In the genomic region with DNA sequence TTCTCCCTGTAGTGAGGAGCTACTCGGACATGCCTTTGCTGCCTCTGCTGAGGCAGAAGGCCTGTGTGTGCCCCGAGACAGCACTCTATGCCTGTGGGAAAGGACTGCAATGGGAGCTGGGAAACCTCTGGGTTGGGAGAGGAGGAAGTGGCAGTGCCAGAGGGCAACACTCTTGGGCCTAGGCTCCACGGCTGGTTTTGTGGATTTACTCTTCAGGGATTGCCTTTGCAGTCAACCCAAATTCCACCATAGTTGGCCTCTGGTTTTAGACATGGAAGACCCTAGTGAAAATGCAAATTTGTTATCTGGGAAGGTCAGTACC, we compare ENCODE assay signal across 19 cellular contexts. TPM values are rescaled to one million over a fixed set of nuclear protein-coding genes. Genes with fewer than 3 reads are reported as not detected.
DNase-seq lines count a peak whose midpoint lies in the region; TF ChIP-seq lines count a peak whose summit lies in the region.
"Had no signal": no experiment of that assay in that cellular context is flagged by ENCODE, and none has a peak within 500 bp of the region (broad histone marks: within the 10 kb centered on the region; RNA-seq: fewer than 3 reads in every experiment).

No MANE protein-coding gene starts in this region.

- peaks cover 52% of the 10 kb centered on the region for H3F3A ChIP-seq in GM23248 (ENCODE audit: insufficient read depth)

- TF ChIP-seq CTCF in RWPE1 (conservative IDR thresholded peaks at IDR 0.05; ENCODE audit: low read depth) (no peak), esophagus muscularis mucosa (IDR thresholded peaks at IDR 0.05) (no peak), stomach (IDR thresholded peaks at IDR 0.05) (no peak)

- CTCF ChIA-PET in RWPE1 (lab: Yijun Ruan, JAX), result interaction anchor here (1.0 kb wide), 1 partner anchor 79 kb away, joined by 3 read pairs; no protein-coding TSS in a partner anchor

- H3K4me3 ChIP-seq in GM23248, result no peak overlapping the region
- no peak overlapping the region for H3K4me3 ChIP-seq in esophagus muscularis mucosa
- no peak overlapping the region for H3K4me3 ChIP-seq in stomach
- H3K4me3 ChIP-seq: BLaER1, cardiac muscle cell, right lobe of liver had no signal

- H3K36me3 ChIP-seq in GM23248 (ENCODE audit: low read depth), result peaks cover 7% of the 10 kb centered on the region; the same call in 1 of the 2 replicates
- H3K36me3 ChIP-seq in esophagus muscularis mucosa, result no peaks in the 10 kb centered on the region
- no peaks in the 10 kb centered on the region for H3K36me3 ChIP-seq in stomach
- H3K36me3 ChIP-seq: BLaER1, cardiac muscle cell, right lobe of liver had no signal

- H3K79me2 ChIP-seq in GM23248 (ENCODE audit: insufficient read depth), result peaks cover 87% of the 10 kb centered on the region

- H3K9me3 ChIP-seq in GM23248 (ENCODE audit: low read depth) (no peaks in the 10 kb centered on the region), esophagus muscularis mucosa (no peaks in the 10 kb centered on the region), stomach (no peaks in the 10 kb centered on the region)
- H3K9me3 ChIP-seq: right lobe of liver had no signal

- DNase-seq in GM23248 (no peak), RWPE1 (ENCODE audit: low spot score) (no peak), esophagus muscularis mucosa (ENCODE audit: extremely low spot score) (no peak), stomach (peak; percentile 7), middle frontal gyrus (ENCODE audit: extremely low spot score, low spot score) (no peak), cerebellar cortex (ENCODE audit: low spot score) (no peak)
- no peak for DNase-seq in activated naive CD4-positive, alpha-beta T cell treated with Interleukin-2 at 50 U/mL for 16 hours
- DNase-seq: activated T-cell treated with anti-CD3 and anti-CD28 coated beads for 4 hours; effector memory CD8-positive, alpha-beta T cell; midbrain; NCI-H146; NCI-H446; NK-92 treated with Interleukin-12 subunit alpha and Interleukin-12 subunit beta, amount 100 ng/mL, for 24 hours; SIG-M5; stimulated activated CD4-positive, alpha-beta T cell treated with anti-CD3 and anti-CD28 coated beads, Interleukin-1b, Interleukin-23, amount 100 ng/mL, for 48 hours had no signal

- peak overlapping the region; percentile 61 for H3K9ac ChIP-seq in GM23248
- H3K9ac ChIP-seq: BLaER1 had no signal

- H3K27me3 ChIP-seq in GM23248 (replicated peaks; ENCODE audit: insufficient read depth) (no peaks in the 10 kb centered on the region), esophagus muscularis mucosa (peaks cover 0 to 35% (median 0%) of the 10 kb centered on the region in 4 donors), stomach (peaks cover 0 to 10% (median 0%) of the 10 kb centered on the region in 3 donors)
- H3K27me3 ChIP-seq: BLaER1, right lobe of liver had no signal

- POLR2A ChIA-PET in RWPE1 (lab: Yijun Ruan, JAX; ENCODE audit: low non-redundant PET), result no interaction called here

- H3K4me2 ChIP-seq in GM23248 (ENCODE audit: unreplicated experiment), result peak overlapping the region; percentile 46
- H3K4me2 ChIP-seq: BLaER1 had no signal

- 92 to 95% methylated on average over 3 of the region's 3 CpGs for WGBS in GM23248 (ENCODE audit: low coverage in 1 of 2, low lambda C conversion rate in 2 of 2, missing lambda C conversion rate in 2 of 2), 2 experiments
- WGBS in esophagus muscularis mucosa, result 90% methylated on average over 3 of the region's 3 CpGs
- WGBS in stomach, 5 donors, result 71 to 92% (median 80%) methylated on average over 3 of the region's 3 CpGs

- H3K4me1 ChIP-seq in GM23248 (ENCODE audit: insufficient read depth) (peaks cover 34% of the 10 kb centered on the region), esophagus muscularis mucosa (peaks cover 0 to 14% (median 4%) of the 10 kb centered on the region in 4 donors), stomach (peaks cover 0 to 7% (median 0%) of the 10 kb centered on the region in 4 donors)
- H3K4me1 ChIP-seq: right lobe of liver had no signal

- no peaks in the 10 kb centered on the region for H4K20me1 ChIP-seq in GM23248 (ENCODE audit: insufficient read depth)
- H4K20me1 ChIP-seq: BLaER1 had no signal

- H3K27ac ChIP-seq in GM23248 (peak overlapping the region; percentile 80), RWPE1 (peak overlapping the region; percentile 65; the same call in 1 of the 2 replicates), esophagus muscularis mucosa (replicated peaks in 1 of 4) (peak overlapping the region in 3 of 4 donors; percentile 27 to 36 (median 31)), stomach (peak overlapping the region in 2 of 5 donors; percentile 52 to 53)
- H3K27ac ChIP-seq: BLaER1, cardiac muscle cell, right lobe of liver had no signal

- TF ChIP-seq POLR2A in esophagus muscularis mucosa (IDR thresholded peaks at IDR 0.05; ENCODE audit: low read depth) (no peak), stomach (IDR thresholded peaks at IDR 0.05) (no peak)

- no peak for TF ChIP-seq EP300 in esophagus muscularis mucosa (IDR thresholded peaks at IDR 0.05)
- TF ChIP-seq EP300 in stomach (IDR thresholded peaks at IDR 0.05), result no peak

- in situ Hi-C loops in GM23248 (cut with MboI), result no loop called here

- no peak overlapping the region for H2AFZ ChIP-seq in GM23248

- intact Hi-C loops in esophagus muscularis mucosa (cut with DNase I) (no loop called here), stomach (cut with DNase I; ENCODE audit: low total_unique reads) (loop anchor here (10.0 kb wide), 2 partner anchors 80 to 130 kb away; no protein-coding TSS in a partner anchor)

- no peaks in the 10 kb centered on the region for H3K9me2 ChIP-seq in GM23248 (ENCODE audit: insufficient read depth)

RNA-seq across cellular contexts. Expression of a gene that starts 46.8 kb away (rescaled TPM):
- 352 and 408 TPM in 2 replicates for total RNA-seq in GM23248 (2014; rRNA removed; shearing (Covaris generic))
- 312 TPM in 2 replicates for polyA plus RNA-seq in GM23248 (2016; fragmentation: Nextera tagmentation; extraction: Ambion mirVana)
- 10 to 100 TPM in 2 of 4 donors, 1 to 10 TPM in 2; 3.3 to 15.8 (median 8.6) TPM for total RNA-seq in esophagus muscularis mucosa
- total RNA-seq in stomach, result 10 to 100 TPM in 1 of 5 donors, 1 to 10 TPM in 3, under 1 TPM in 1; 0.58 to 12.1 (median 4.3) TPM
- under 1 TPM; 0.08 to 1.00 (median 0.92) TPM for polyA plus RNA-seq in stomach
- polyA plus RNA-seq: keratinocyte had no signal

Comparison
In these comparisons a context has a peak if more than half of its experiments do, and no peak if none do; other contexts are left out.
1. RNA of a gene that starts 46.8 kb away (total RNA-seq): 352 to 408 TPM in GM23248; 3.3 to 15.8 TPM in esophagus muscularis mucosa and 0.58 to 12.1 TPM in stomach; every median in the first group is over 10 times any median in the second.